8 cellular contexts compared by ENCODE assay signal in genomic region chr7:51141451-51141971, GRCh38.
DNase-seq lines count a peak whose midpoint lies in the region; ATAC-seq lines count a peak whose summit lies in the region.

No MANE protein-coding gene starts in this region.

- no peak overlapping the region for H4K5ac ChIP-seq in mesendoderm (ENCODE audit: low read length)

- H3K4me3 ChIP-seq in mesendoderm (ENCODE audit: low read length), result no peak overlapping the region

- H2AK5ac ChIP-seq in mesendoderm (ENCODE audit: low read length), result no peak overlapping the region

- H3K23ac ChIP-seq in mesendoderm (ENCODE audit: low read length), result no peak overlapping the region

- WGBS in mesendoderm (ENCODE audit: extremely low coverage, insufficient coverage, low lambda C conversion rate), result no CpG with 5 or more reads among the region's 4 CpGs

- H3K4ac ChIP-seq in mesendoderm (ENCODE audit: low read depth, low read length), result no peak overlapping the region

- H3K4me1 ChIP-seq in mesendoderm (ENCODE audit: control insufficient read depth, low read depth, low read length), result no peaks in the 10 kb centered on the region

- H3K27ac ChIP-seq in mesendoderm (ENCODE audit: low read depth, low read length), result no peak overlapping the region

- H3K9me3 Mint-ChIP-seq in activated CD4-positive, alpha-beta T cell treated with anti-CD3 and anti-CD28 coated beads, Interleukin-2, amount 10 ng/mL, durations not matched to agents 7 days and 5 days, result peaks cover 3% of the 10 kb centered on the region

- H3K36me3 ChIP-seq in mesendoderm (ENCODE audit: control insufficient read depth, insufficient read depth, low read length), result no peaks in the 10 kb centered on the region

- ATAC-seq in GM18907 (IDR thresholded peaks at IDR 0.05; ENCODE audit: unreplicated experiment) (no peak), HG03135 (IDR thresholded peaks at IDR 0.05; ENCODE audit: unreplicated experiment) (no peak), GM19455 (IDR thresholded peaks at IDR 0.05; ENCODE audit: unreplicated experiment) (no peak)

- no peak overlapping the region for H2BK5ac ChIP-seq in mesendoderm (ENCODE audit: low read length)

- no peaks in the 10 kb centered on the region for H3K27me3 ChIP-seq in mesendoderm (ENCODE audit: insufficient read depth, low read length, poor library complexity)

- H3K4me3 Mint-ChIP-seq in activated CD4-positive, alpha-beta T cell treated with anti-CD3 and anti-CD28 coated beads, Interleukin-2, amount 10 ng/mL, durations not matched to agents 7 days and 5 days, result no peak overlapping the region

- H3K9ac ChIP-seq in mesendoderm (ENCODE audit: low read length), result no peak overlapping the region

- no peaks in the 10 kb centered on the region for H3K79me2 ChIP-seq in mesendoderm (ENCODE audit: control insufficient read depth, insufficient read depth, low read length)

- no peaks in the 10 kb centered on the region for H3K27me3 Mint-ChIP-seq in activated CD4-positive, alpha-beta T cell treated with anti-CD3 and anti-CD28 coated beads, Interleukin-2, amount 10 ng/mL, durations not matched to agents 7 days and 5 days

- peaks cover 28% of the 10 kb centered on the region for H3K4me1 Mint-ChIP-seq in activated CD4-positive, alpha-beta T cell treated with anti-CD3 and anti-CD28 coated beads, Interleukin-2, amount 10 ng/mL, durations not matched to agents 7 days and 5 days

- no peak overlapping the region for H4K8ac ChIP-seq in mesendoderm (ENCODE audit: low read depth, low read length)

- H3K4me2 ChIP-seq in mesendoderm (ENCODE audit: low read length), result no peak overlapping the region

- no peak overlapping the region for H2BK15ac ChIP-seq in mesendoderm (replicated peaks; ENCODE audit: low read depth)

- H3K36me3 Mint-ChIP-seq in activated CD4-positive, alpha-beta T cell treated with anti-CD3 and anti-CD28 coated beads, Interleukin-2, amount 10 ng/mL, durations not matched to agents 7 days and 5 days (ENCODE audit: low read depth), result no peaks in the 10 kb centered on the region

- DNase-seq in activated CD4-positive, alpha-beta T cell treated with anti-CD3 and anti-CD28 coated beads, Interleukin-2, amount 10 ng/mL, durations not matched to agents 7 days and 5 days, result peak; percentile 20
- DNase-seq in activated CD4-positive, alpha-beta T cell treated with anti-CD3 and anti-CD28 coated beads, Interleukin-2, amount 50 U/mL, for 48 hours, result no peak
- DNase-seq in NCI-H226, result peak; percentile 15
- peak; percentile 58 for DNase-seq in dedifferentiated amniotic fluid mesenchymal stem cell (ENCODE audit: extremely low spot score)
- peak; percentile 76 for DNase-seq in mesendoderm

- no peak overlapping the region for H3K18ac ChIP-seq in mesendoderm (ENCODE audit: low read length)

- CTCF ChIA-PET in activated CD4-positive, alpha-beta T cell treated with anti-CD3 and anti-CD28 coated beads, Interleukin-2, amount 10 ng/mL, durations not matched to agents 7 days and 5 days (lab: Charles Lee), result interaction anchor here (0.6 to 4.2 kb wide), 26 partner anchors 9 to 1049 kb away, joined by 3 to 28 read pairs (median 5); partner anchors contain the start of gene ZPBP

- H3K79me1 ChIP-seq in mesendoderm (ENCODE audit: low read length), result no peaks in the 10 kb centered on the region

- no peak overlapping the region for H3K27ac Mint-ChIP-seq in activated CD4-positive, alpha-beta T cell treated with anti-CD3 and anti-CD28 coated beads, Interleukin-2, amount 10 ng/mL, durations not matched to agents 7 days and 5 days

- peak overlapping the region; percentile 18 for H3K56ac ChIP-seq in mesendoderm (ENCODE audit: low read length)

- POLR2A ChIA-PET in activated CD4-positive, alpha-beta T cell treated with anti-CD3 and anti-CD28 coated beads, Interleukin-2, amount 10 ng/mL, durations not matched to agents 7 days and 5 days (lab: Charles Lee), result interaction anchor here (0.8 kb wide), 1 partner anchor 117 kb away, joined by 3 read pairs; no protein-coding TSS in a partner anchor

- no peak overlapping the region for H2BK120ac ChIP-seq in mesendoderm (ENCODE audit: low read depth, low read length)

Comparison
In these comparisons a context has a peak if more than half of its experiments do, and no peak if none do; other contexts are left out.
1. DNase-seq: peak in activated CD4-positive, alpha-beta T cell treated with anti-CD3 and anti-CD28 coated beads, Interleukin-2, amount 10 ng/mL, durations not matched to agents 7 days and 5 days (single experiment), NCI-H226 (single experiment), dedifferentiated amniotic fluid mesenchymal stem cell (single experiment) and mesendoderm (single experiment); none in activated CD4-positive, alpha-beta T cell treated with anti-CD3 and anti-CD28 coated beads, Interleukin-2, amount 50 U/mL, for 48 hours (0 of 2).